In the genomic region with DNA sequence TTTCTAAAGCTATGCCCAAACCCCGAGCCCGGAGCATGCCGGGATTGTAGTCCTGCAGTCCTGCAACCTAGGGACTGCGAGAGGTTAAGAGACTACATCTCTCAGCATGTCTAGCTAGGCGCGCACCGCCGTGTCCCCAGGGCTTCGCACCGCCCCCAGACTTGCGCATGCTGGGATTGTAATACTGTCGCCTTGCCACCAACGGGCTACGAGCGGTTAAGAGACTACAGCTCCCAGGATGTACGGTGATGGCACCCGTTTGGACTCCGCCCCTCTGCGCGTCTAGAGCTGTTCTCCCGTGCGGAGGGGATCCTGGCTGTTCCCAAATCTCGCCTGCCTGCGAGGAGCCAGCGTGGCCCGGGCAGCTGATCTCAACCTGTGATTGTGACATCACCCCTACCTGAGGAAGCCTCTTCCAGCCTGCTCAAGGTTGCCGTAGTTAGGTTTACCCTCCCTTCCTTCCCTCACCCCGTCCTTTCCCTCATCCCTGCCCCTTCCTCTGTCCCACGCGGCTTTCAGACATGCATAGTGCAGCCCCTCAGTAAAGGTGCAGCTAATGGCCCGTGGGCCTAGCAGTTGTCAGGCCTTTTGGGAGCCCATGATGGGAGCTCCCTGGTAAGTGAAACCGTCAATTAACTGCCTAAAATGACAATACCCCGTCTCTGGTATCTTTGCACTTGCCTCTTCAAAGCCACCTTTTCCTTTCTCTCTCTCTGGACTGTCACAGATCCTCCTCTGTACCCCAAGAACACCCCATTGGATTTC, we compare ENCODE assay signal across 1 cellular context.
A peak's percentile ranks its signal among the peaks of the same experiment; 100 is the strongest.
TF ChIP-seq lines count a peak whose summit lies in the region.

No MANE protein-coding gene starts in this region.

TF ChIP-seq in HEK293, 187 proteins besides CTCF, POLR2A, EP300 and RAD21 (continued from another document and continues in another):
- TF ChIP-seq ZNF639 (tag by site-specific recombination; IDR thresholded peaks at IDR 0.05), result no peak
- peak; percentile 65 for TF ChIP-seq ZIC2 (tag by site-specific recombination; IDR thresholded peaks at IDR 0.05)
- TF ChIP-seq MYNN (tag by site-specific recombination; IDR thresholded peaks at IDR 0.05; ENCODE audit: borderline replicate concordance), result no peak
- no peak for TF ChIP-seq KLF16 (tag by site-specific recombination; IDR thresholded peaks at IDR 0.05)
- TF ChIP-seq, protein P1, sequence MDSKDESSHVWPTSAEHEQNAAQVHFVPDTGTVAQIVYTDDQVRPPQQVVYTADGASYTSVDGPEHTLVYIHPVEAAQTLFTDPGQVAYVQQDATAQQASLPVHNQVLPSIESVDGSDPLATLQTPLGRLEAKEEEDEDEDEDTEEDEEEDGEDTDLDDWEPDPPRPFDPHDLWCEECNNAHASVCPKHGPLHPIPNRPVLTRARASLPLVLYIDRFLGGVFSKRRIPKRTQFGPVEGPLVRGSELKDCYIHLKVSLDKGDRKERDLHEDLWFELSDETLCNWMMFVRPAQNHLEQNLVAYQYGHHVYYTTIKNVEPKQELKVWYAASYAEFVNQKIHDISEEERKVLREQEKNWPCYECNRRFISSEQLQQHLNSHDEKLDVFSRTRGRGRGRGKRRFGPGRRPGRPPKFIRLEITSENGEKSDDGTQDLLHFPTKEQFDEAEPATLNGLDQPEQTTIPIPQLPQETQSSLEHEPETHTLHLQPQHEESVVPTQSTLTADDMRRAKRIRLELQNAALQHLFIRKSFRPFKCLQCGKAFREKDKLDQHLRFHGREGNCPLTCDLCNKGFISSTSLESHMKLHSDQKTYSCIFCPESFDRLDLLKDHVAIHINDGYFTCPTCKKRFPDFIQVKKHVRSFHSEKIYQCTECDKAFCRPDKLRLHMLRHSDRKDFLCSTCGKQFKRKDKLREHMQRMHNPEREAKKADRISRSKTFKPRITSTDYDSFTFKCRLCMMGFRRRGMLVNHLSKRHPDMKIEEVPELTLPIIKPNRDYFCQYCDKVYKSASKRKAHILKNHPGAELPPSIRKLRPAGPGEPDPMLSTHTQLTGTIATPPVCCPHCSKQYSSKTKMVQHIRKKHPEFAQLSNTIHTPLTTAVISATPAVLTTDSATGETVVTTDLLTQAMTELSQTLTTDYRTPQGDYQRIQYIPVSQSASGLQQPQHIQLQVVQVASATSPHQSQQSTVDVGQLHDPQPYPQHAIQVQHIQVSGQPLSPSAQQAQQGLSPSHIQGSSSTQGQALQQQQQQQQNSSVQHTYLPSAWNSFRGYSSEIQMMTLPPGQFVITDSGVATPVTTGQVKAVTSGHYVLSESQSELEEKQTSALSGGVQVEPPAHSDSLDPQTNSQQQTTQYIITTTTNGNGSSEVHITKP (tag by site-specific recombination; IDR thresholded peaks at IDR 0.05), result peak; percentile 83
- peak; percentile 87 for TF ChIP-seq ZBTB20 (tag by site-specific recombination; IDR thresholded peaks at IDR 0.05)
- no peak for TF ChIP-seq ZNF157 (tag by site-specific recombination; IDR thresholded peaks at IDR 0.05)
- no peak for TF ChIP-seq ZNF366 (tag by site-specific recombination; conservative IDR thresholded peaks at IDR 0.05)
- TF ChIP-seq, protein P2, sequence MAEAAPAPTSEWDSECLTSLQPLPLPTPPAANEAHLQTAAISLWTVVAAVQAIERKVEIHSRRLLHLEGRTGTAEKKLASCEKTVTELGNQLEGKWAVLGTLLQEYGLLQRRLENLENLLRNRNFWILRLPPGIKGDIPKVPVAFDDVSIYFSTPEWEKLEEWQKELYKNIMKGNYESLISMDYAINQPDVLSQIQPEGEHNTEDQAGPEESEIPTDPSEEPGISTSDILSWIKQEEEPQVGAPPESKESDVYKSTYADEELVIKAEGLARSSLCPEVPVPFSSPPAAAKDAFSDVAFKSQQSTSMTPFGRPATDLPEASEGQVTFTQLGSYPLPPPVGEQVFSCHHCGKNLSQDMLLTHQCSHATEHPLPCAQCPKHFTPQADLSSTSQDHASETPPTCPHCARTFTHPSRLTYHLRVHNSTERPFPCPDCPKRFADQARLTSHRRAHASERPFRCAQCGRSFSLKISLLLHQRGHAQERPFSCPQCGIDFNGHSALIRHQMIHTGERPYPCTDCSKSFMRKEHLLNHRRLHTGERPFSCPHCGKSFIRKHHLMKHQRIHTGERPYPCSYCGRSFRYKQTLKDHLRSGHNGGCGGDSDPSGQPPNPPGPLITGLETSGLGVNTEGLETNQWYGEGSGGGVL (tag by site-specific recombination; IDR thresholded peaks at IDR 0.05), result peak; percentile 37; the same call in 1 of the 2 replicates
- TF ChIP-seq, protein P3, sequence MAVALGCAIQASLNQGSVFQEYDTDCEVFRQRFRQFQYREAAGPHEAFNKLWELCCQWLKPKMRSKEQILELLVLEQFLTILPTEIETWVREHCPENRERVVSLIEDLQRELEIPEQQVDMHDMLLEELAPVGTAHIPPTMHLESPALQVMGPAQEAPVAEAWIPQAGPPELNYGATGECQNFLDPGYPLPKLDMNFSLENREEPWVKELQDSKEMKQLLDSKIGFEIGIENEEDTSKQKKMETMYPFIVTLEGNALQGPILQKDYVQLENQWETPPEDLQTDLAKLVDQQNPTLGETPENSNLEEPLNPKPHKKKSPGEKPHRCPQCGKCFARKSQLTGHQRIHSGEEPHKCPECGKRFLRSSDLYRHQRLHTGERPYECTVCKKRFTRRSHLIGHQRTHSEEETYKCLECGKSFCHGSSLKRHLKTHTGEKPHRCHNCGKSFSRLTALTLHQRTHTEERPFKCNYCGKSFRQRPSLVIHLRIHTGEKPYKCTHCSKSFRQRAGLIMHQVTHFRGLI (tag by site-specific recombination; IDR thresholded peaks at IDR 0.05), result no peak
- TF ChIP-seq ZNF133 (tag by site-specific recombination; IDR thresholded peaks at IDR 0.05), result no peak
- peak; percentile 50; the same call in 1 of the 2 replicates for TF ChIP-seq SCRT2 (tag by site-specific recombination; IDR thresholded peaks at IDR 0.05)
- TF ChIP-seq, protein P4, sequence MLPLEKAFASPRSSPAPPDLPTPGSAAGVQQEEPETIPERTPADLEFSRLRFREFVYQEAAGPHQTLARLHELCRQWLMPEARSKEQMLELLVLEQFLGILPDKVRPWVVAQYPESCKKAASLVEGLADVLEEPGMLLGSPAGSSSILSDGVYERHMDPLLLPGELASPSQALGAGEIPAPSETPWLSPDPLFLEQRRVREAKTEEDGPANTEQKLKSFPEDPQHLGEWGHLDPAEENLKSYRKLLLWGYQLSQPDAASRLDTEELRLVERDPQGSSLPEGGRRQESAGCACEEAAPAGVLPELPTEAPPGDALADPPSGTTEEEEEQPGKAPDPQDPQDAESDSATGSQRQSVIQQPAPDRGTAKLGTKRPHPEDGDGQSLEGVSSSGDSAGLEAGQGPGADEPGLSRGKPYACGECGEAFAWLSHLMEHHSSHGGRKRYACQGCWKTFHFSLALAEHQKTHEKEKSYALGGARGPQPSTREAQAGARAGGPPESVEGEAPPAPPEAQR (tag by site-specific recombination; IDR thresholded peaks at IDR 0.05), result no peak
- TF ChIP-seq ZNF266 (tag by site-specific recombination; IDR thresholded peaks at IDR 0.05; ENCODE audit: low read depth), result no peak
- no peak for TF ChIP-seq ZNF274 (IDR thresholded peaks at IDR 0.05; ENCODE audit: low read length)
- TF ChIP-seq ZNF274 (tag by site-specific recombination; IDR thresholded peaks at IDR 0.05; ENCODE audit: borderline replicate concordance), result no peak
- no peak for TF ChIP-seq ZNF280C (tag by site-specific recombination; IDR thresholded peaks at IDR 0.05)
- TF ChIP-seq, protein P5, sequence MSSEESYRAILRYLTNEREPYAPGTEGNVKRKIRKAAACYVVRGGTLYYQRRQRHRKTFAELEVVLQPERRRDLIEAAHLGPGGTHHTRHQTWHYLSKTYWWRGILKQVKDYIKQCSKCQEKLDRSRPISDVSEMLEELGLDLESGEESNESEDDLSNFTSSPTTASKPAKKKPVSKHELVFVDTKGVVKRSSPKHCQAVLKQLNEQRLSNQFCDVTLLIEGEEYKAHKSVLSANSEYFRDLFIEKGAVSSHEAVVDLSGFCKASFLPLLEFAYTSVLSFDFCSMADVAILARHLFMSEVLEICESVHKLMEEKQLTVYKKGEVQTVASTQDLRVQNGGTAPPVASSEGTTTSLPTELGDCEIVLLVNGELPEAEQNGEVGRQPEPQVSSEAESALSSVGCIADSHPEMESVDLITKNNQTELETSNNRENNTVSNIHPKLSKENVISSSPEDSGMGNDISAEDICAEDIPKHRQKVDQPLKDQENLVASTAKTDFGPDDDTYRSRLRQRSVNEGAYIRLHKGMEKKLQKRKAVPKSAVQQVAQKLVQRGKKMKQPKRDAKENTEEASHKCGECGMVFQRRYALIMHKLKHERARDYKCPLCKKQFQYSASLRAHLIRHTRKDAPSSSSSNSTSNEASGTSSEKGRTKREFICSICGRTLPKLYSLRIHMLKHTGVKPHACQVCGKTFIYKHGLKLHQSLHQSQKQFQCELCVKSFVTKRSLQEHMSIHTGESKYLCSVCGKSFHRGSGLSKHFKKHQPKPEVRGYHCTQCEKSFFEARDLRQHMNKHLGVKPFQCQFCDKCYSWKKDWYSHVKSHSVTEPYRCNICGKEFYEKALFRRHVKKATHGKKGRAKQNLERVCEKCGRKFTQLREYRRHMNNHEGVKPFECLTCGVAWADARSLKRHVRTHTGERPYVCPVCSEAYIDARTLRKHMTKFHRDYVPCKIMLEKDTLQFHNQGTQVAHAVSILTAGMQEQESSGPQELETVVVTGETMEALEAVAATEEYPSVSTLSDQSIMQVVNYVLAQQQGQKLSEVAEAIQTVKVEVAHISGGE (tag by site-specific recombination; conservative IDR thresholded peaks at IDR 0.05; ENCODE audit: low read depth), result no peak
- TF ChIP-seq BCL6B (tag by site-specific recombination; IDR thresholded peaks at IDR 0.05), result no peak
- TF ChIP-seq SCRT1 (tag by site-specific recombination; IDR thresholded peaks at IDR 0.05; ENCODE audit: borderline replicate concordance), result no peak
- TF ChIP-seq SP3 (tag by site-specific recombination; IDR thresholded peaks at IDR 0.05), result peak; percentile 94
- TF ChIP-seq ZNF24 (tag by site-specific recombination; IDR thresholded peaks at IDR 0.05), result no peak
- TF ChIP-seq SP7 (tag by site-specific recombination; IDR thresholded peaks at IDR 0.05), result peak; percentile 28; the same call in 1 of the 2 replicates
- no peak for TF ChIP-seq ZNF350 (tag by site-specific recombination; IDR thresholded peaks at IDR 0.05)
- TF ChIP-seq ZNF214 (tag by site-specific recombination; IDR thresholded peaks at IDR 0.05; ENCODE audit: borderline replicate concordance), result no peak
- TF ChIP-seq MEIS1 (CRISPR knock-in tag; IDR thresholded peaks at IDR 0.05; ENCODE audit: borderline replicate concordance), result no peak
- no peak for TF ChIP-seq ZNF585B (tag by site-specific recombination; IDR thresholded peaks at IDR 0.05)
- TF ChIP-seq, protein P6, sequence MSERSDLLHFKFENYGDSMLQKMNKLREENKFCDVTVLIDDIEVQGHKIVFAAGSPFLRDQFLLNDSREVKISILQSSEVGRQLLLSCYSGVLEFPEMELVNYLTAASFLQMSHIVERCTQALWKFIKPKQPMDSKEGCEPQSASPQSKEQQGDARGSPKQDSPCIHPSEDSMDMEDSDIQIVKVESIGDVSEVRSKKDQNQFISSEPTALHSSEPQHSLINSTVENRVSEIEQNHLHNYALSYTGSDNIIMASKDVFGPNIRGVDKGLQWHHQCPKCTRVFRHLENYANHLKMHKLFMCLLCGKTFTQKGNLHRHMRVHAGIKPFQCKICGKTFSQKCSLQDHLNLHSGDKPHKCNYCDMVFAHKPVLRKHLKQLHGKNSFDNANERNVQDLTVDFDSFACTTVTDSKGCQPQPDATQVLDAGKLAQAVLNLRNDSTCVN (tag by site-specific recombination; optimal IDR thresholded peaks at IDR 0.05), result peak; percentile 63
- TF ChIP-seq ZNF211 (tag by site-specific recombination; IDR thresholded peaks at IDR 0.05; ENCODE audit: low read depth), result no peak
- peak; percentile 100 for TF ChIP-seq ZBTB8A (tag by site-specific recombination; IDR thresholded peaks at IDR 0.05)
- no peak for TF ChIP-seq ZNF184 (tag by site-specific recombination; IDR thresholded peaks at IDR 0.05)
- TF ChIP-seq ZNF175 (tag by site-specific recombination; IDR thresholded peaks at IDR 0.05), result no peak
- no peak for TF ChIP-seq ZNF548 (tag by site-specific recombination; IDR thresholded peaks at IDR 0.05)
- peak; percentile 81 for TF ChIP-seq ZBTB17 (tag by site-specific recombination; IDR thresholded peaks at IDR 0.05)
- no peak for TF ChIP-seq ZNF776 (tag by site-specific recombination; IDR thresholded peaks at IDR 0.05; ENCODE audit: borderline replicate concordance)
